In genomic region chr5:32290922-32291321, GRCh38 we compare ENCODE assay signal across 17 cellular contexts. TPM values are rescaled to one million over a fixed set of nuclear protein-coding genes. Genes with fewer than 3 reads are reported as not detected.
DNase-seq lines count a peak whose midpoint lies in the region; ATAC-seq and TF ChIP-seq lines count a peak whose summit lies in the region.
"Had no signal": no experiment of that assay in that cellular context is flagged by ENCODE, and none has a peak within 500 bp of the region (broad histone marks: within the 10 kb centered on the region; RNA-seq: fewer than 3 reads in every experiment).

No MANE protein-coding gene starts in this region.

- H3K27me3 Mint-ChIP-seq in activated naive CD4-positive, alpha-beta T cell treated with anti-CD3 and anti-CD28 coated beads for 36 hours (ENCODE audit: low read depth) = no peaks in the 10 kb centered on the region
- no peaks in the 10 kb centered on the region for H3K27me3 Mint-ChIP-seq in activated naive CD4-positive, alpha-beta T cell treated with anti-CD3 and anti-CD28 coated beads, Interleukin-2, amount 10 ng/mL, durations not matched to agents 7 days and 5 days
- H3K27me3 Mint-ChIP-seq in stimulated activated naive B cell treated with anti-CD40 and anti-IgM and Interleukin-4, amounts not matched to agents 10 μg/mL and 1 μg/mL and 100 μg/mL, for 72 hours = no peaks in the 10 kb centered on the region
- H3K27me3 Mint-ChIP-seq: activated CD4-positive, alpha-beta T cell treated with anti-CD3 and anti-CD28 coated beads, Interleukin-2, amount 10 ng/mL, durations not matched to agents 24 days and 14 days; type B pancreatic cell had no signal

- CTCF ChIA-PET in activated naive CD4-positive, alpha-beta T cell treated with anti-CD3 and anti-CD28 coated beads for 36 hours (lab: Charles Lee) = no interaction called here
- CTCF ChIA-PET in activated naive CD4-positive, alpha-beta T cell treated with anti-CD3 and anti-CD28 coated beads, Interleukin-2, amount 10 ng/mL, durations not matched to agents 7 days and 5 days (lab: Charles Lee) = no interaction called here

- TF ChIP-seq CTCF in BE2C (IDR thresholded peaks at IDR 0.05; ENCODE audit: low read depth, low read length) = no peak

- no peaks in the 10 kb centered on the region for H3K9me3 Mint-ChIP-seq in activated naive CD4-positive, alpha-beta T cell treated with anti-CD3 and anti-CD28 coated beads for 36 hours
- H3K9me3 Mint-ChIP-seq in activated naive CD4-positive, alpha-beta T cell treated with anti-CD3 and anti-CD28 coated beads, Interleukin-2, amount 10 ng/mL, durations not matched to agents 7 days and 5 days = no peaks in the 10 kb centered on the region
- peaks cover 0 to 2% of the 10 kb centered on the region in 2 donors for H3K9me3 Mint-ChIP-seq in stimulated activated naive B cell treated with anti-CD40 and anti-IgM and Interleukin-4, amounts not matched to agents 10 μg/mL and 1 μg/mL and 100 μg/mL, for 72 hours
- H3K9me3 Mint-ChIP-seq: activated CD4-positive, alpha-beta T cell treated with anti-CD3 and anti-CD28 coated beads, Interleukin-2, amount 10 ng/mL, durations not matched to agents 24 days and 14 days had no signal

- no peak overlapping the region for H3K4me3 ChIP-seq in BE2C (ENCODE audit: low read depth, low read length)
- H3K4me3 ChIP-seq: A549, ascending aorta, dorsolateral prefrontal cortex, PC-9 had no signal

- H3K9me3 ChIP-seq in BE2C = no peaks in the 10 kb centered on the region; the same call in 1 of the 2 replicates
- H3K9me3 ChIP-seq: ascending aorta had no signal

- H3K27ac Mint-ChIP-seq in activated naive CD4-positive, alpha-beta T cell treated with anti-CD3 and anti-CD28 coated beads for 36 hours = no peak overlapping the region
- no peak overlapping the region for H3K27ac Mint-ChIP-seq in activated naive CD4-positive, alpha-beta T cell treated with anti-CD3 and anti-CD28 coated beads, Interleukin-2, amount 10 ng/mL, durations not matched to agents 7 days and 5 days
- H3K27ac Mint-ChIP-seq in stimulated activated naive B cell treated with anti-CD40 and anti-IgM and Interleukin-4, amounts not matched to agents 10 μg/mL and 1 μg/mL and 100 μg/mL, for 72 hours = peak overlapping the region; percentile 94
- H3K27ac Mint-ChIP-seq: activated CD4-positive, alpha-beta T cell treated with anti-CD3 and anti-CD28 coated beads, Interleukin-2, amount 10 ng/mL, durations not matched to agents 24 days and 14 days; type B pancreatic cell had no signal

- no peaks in the 10 kb centered on the region for H3K27me3 ChIP-seq in BE2C
- H3K27me3 ChIP-seq: ascending aorta, dorsolateral prefrontal cortex had no signal

- no peaks in the 10 kb centered on the region for H3K4me1 ChIP-seq in BE2C
- H3K4me1 ChIP-seq: ascending aorta had no signal

- ATAC-seq in HG02623 (IDR thresholded peaks at IDR 0.05; ENCODE audit: unreplicated experiment) = peak; percentile 57
- peak; percentile 93 to 99 for ATAC-seq in stimulated activated naive B cell treated with anti-CD40 and anti-IgM and Interleukin-4, amounts not matched to agents 10 μg/mL and 1 μg/mL and 100 μg/mL, for 72 hours (replicated peaks)
- no peak for ATAC-seq in GM21367 (IDR thresholded peaks at IDR 0.05; ENCODE audit: unreplicated experiment)
- no peak for ATAC-seq in GM21528 (IDR thresholded peaks at IDR 0.05; ENCODE audit: low FRiP score, unreplicated experiment)
- ATAC-seq: A549 had no signal

- H3K36me3 Mint-ChIP-seq in activated naive CD4-positive, alpha-beta T cell treated with anti-CD3 and anti-CD28 coated beads for 36 hours (ENCODE audit: low read depth) = peaks cover 23% of the 10 kb centered on the region
- peaks cover 35% of the 10 kb centered on the region for H3K36me3 Mint-ChIP-seq in activated naive CD4-positive, alpha-beta T cell treated with anti-CD3 and anti-CD28 coated beads, Interleukin-2, amount 10 ng/mL, durations not matched to agents 7 days and 5 days
- peaks cover 28 to 47% of the 10 kb centered on the region in 2 donors for H3K36me3 Mint-ChIP-seq in stimulated activated naive B cell treated with anti-CD40 and anti-IgM and Interleukin-4, amounts not matched to agents 10 μg/mL and 1 μg/mL and 100 μg/mL, for 72 hours

- intact Hi-C loops in activated naive CD4-positive, alpha-beta T cell treated with anti-CD3 and anti-CD28 coated beads for 36 hours (cut with micrococcal nuclease) = no loop called here

- no peak overlapping the region for H3K4me3 Mint-ChIP-seq in activated naive CD4-positive, alpha-beta T cell treated with anti-CD3 and anti-CD28 coated beads for 36 hours
- H3K4me3 Mint-ChIP-seq in activated naive CD4-positive, alpha-beta T cell treated with anti-CD3 and anti-CD28 coated beads, Interleukin-2, amount 10 ng/mL, durations not matched to agents 7 days and 5 days = no peak overlapping the region
- peak overlapping the region; percentile 51 to 70 for H3K4me3 Mint-ChIP-seq in stimulated activated naive B cell treated with anti-CD40 and anti-IgM and Interleukin-4, amounts not matched to agents 10 μg/mL and 1 μg/mL and 100 μg/mL, for 72 hours
- H3K4me3 Mint-ChIP-seq: activated CD4-positive, alpha-beta T cell treated with anti-CD3 and anti-CD28 coated beads, Interleukin-2, amount 10 ng/mL, durations not matched to agents 24 days and 14 days; type B pancreatic cell had no signal

- peak; percentile 16 for DNase-seq in activated naive CD4-positive, alpha-beta T cell treated with anti-CD3 and anti-CD28 coated beads for 36 hours
- DNase-seq in activated naive CD4-positive, alpha-beta T cell treated with anti-CD3 and anti-CD28 coated beads, Interleukin-2, amount 10 ng/mL, durations not matched to agents 7 days and 5 days = no peak
- DNase-seq in NAMALWA (ENCODE audit: low spot score) (peak; percentile 72), BE2C (no peak)
- DNase-seq in stimulated activated naive B cell treated with anti-CD40 and anti-IgM and Interleukin-4, amounts not matched to agents 10 μg/mL and 1 μg/mL and 100 μg/mL, for 72 hours = peak; percentile 64
- DNase-seq: activated CD4-positive, alpha-beta T cell treated with anti-CD3 and anti-CD28 coated beads, Interleukin-2, amount 10 ng/mL, durations not matched to agents 24 days and 14 days; dorsolateral prefrontal cortex; midbrain; NCI-H1048; T-helper 2 cell had no signal

- peaks cover 7% of the 10 kb centered on the region for H3K4me1 Mint-ChIP-seq in activated naive CD4-positive, alpha-beta T cell treated with anti-CD3 and anti-CD28 coated beads for 36 hours (ENCODE audit: low read depth)
- peaks cover 5% of the 10 kb centered on the region for H3K4me1 Mint-ChIP-seq in activated naive CD4-positive, alpha-beta T cell treated with anti-CD3 and anti-CD28 coated beads, Interleukin-2, amount 10 ng/mL, durations not matched to agents 7 days and 5 days
- peaks cover 47 to 62% of the 10 kb centered on the region in 2 donors for H3K4me1 Mint-ChIP-seq in stimulated activated naive B cell treated with anti-CD40 and anti-IgM and Interleukin-4, amounts not matched to agents 10 μg/mL and 1 μg/mL and 100 μg/mL, for 72 hours

- H3K36me3 ChIP-seq in BE2C = no peaks in the 10 kb centered on the region

RNA-seq across cellular contexts. Expression of gene MTMR12, which starts 21.8 kb away (rescaled TPM):
- total RNA-seq in activated naive CD4-positive, alpha-beta T cell treated with anti-CD3 and anti-CD28 coated beads for 36 hours = 10 to 100 TPM; 14.1 to 16.0 TPM
- polyA plus RNA-seq in BE2C (2012; ENCODE audit: insufficient read depth, insufficient read length, low read depth) = 12.0 TPM

Comparison
In these comparisons a context has a peak if more than half of its experiments do, and no peak if none do; other contexts are left out.
1. DNase-seq: peak in activated naive CD4-positive, alpha-beta T cell treated with anti-CD3 and anti-CD28 coated beads for 36 hours (single experiment), NAMALWA (single experiment) and stimulated activated naive B cell treated with anti-CD40 and anti-IgM and Interleukin-4, amounts not matched to agents 10 μg/mL and 1 μg/mL and 100 μg/mL, for 72 hours (single experiment); none in activated naive CD4-positive, alpha-beta T cell treated with anti-CD3 and anti-CD28 coated beads, Interleukin-2, amount 10 ng/mL, durations not matched to agents 7 days and 5 days (single experiment) and BE2C (single experiment).
2. H3K4me3 Mint-ChIP-seq: peak in stimulated activated naive B cell treated with anti-CD40 and anti-IgM and Interleukin-4, amounts not matched to agents 10 μg/mL and 1 μg/mL and 100 μg/mL, for 72 hours (2 of 2); none in activated naive CD4-positive, alpha-beta T cell treated with anti-CD3 and anti-CD28 coated beads for 36 hours (single experiment) and activated naive CD4-positive, alpha-beta T cell treated with anti-CD3 and anti-CD28 coated beads, Interleukin-2, amount 10 ng/mL, durations not matched to agents 7 days and 5 days (single experiment).
3. ATAC-seq: peak in HG02623 (single experiment) and stimulated activated naive B cell treated with anti-CD40 and anti-IgM and Interleukin-4, amounts not matched to agents 10 μg/mL and 1 μg/mL and 100 μg/mL, for 72 hours (2 of 2); none in GM21367 (single experiment) and GM21528 (single experiment).